ENCODE assay signal across 13 cellular contexts in genomic region chr3:161913786-161914389, GRCh38.
DNase-seq lines count a peak whose midpoint lies in the region; ATAC-seq and TF ChIP-seq lines count a peak whose summit lies in the region.
"Had no signal": no experiment of that assay in that cellular context is flagged by ENCODE, and none has a peak within 500 bp of the region (broad histone marks: within the 10 kb centered on the region; RNA-seq: fewer than 3 reads in every experiment).

No MANE protein-coding gene starts in this region.

- CTCF ChIA-PET in activated CD8-positive, alpha-beta memory T cell treated with anti-CD3 and anti-CD28 coated beads, Interleukin-2, amount 10 ng/mL, durations not matched to agents 7 days and 5 days (lab: Charles Lee) = no interaction called here

- H3K4me3 Mint-ChIP-seq in activated CD8-positive, alpha-beta memory T cell treated with anti-CD3 and anti-CD28 coated beads, Interleukin-2, amount 10 ng/mL, durations not matched to agents 7 days and 5 days = no peak overlapping the region
- H3K4me3 Mint-ChIP-seq in mesothelial cell of epicardium = no peak overlapping the region
- H3K4me3 Mint-ChIP-seq: activated T-cell treated with anti-CD3 and anti-CD28 coated beads, Interleukin-2, amount 50 U/mL, for 72 hours; endodermal cell; IgD-negative memory B cell had no signal

- no peaks in the 10 kb centered on the region for H3K9me3 ChIP-seq in BE2C
- H3K9me3 ChIP-seq: BLaER1 had no signal

- DNase-seq in BE2C = no peak
- DNase-seq in LHCN-M2 (ENCODE audit: low read depth) = peak; percentile 74
- DNase-seq in amniotic stem cell (lab: John Stamatoyannopoulos, UW) = peak; percentile 12
- DNase-seq in iris pigment epithelial cell (ENCODE audit: low read depth) = peak; percentile 84
- DNase-seq in activated CD8-positive, alpha-beta memory T cell treated with anti-CD3 and anti-CD28 coated beads, Interleukin-2, amount 10 ng/mL, durations not matched to agents 7 days and 5 days = no peak
- no peak for DNase-seq in KG1 (lab: John Stamatoyannopoulos, UW)
- DNase-seq in cortex of kidney (lab: John Stamatoyannopoulos, UW) = no peak
- DNase-seq in mesothelial cell of epicardium (ENCODE audit: low spot score in 2 of 2, unreplicated experiment in 2 of 2) = no peak
- DNase-seq: activated T-cell treated with anti-CD3 and anti-CD28 coated beads, Interleukin-2, amount 50 U/mL, for 72 hours; NCI-H1930 had no signal

- no peaks in the 10 kb centered on the region for H3K36me3 Mint-ChIP-seq in activated CD8-positive, alpha-beta memory T cell treated with anti-CD3 and anti-CD28 coated beads, Interleukin-2, amount 10 ng/mL, durations not matched to agents 7 days and 5 days
- H3K36me3 Mint-ChIP-seq in mesothelial cell of epicardium = no peaks in the 10 kb centered on the region
- H3K36me3 Mint-ChIP-seq: IgD-negative memory B cell had no signal

- peaks cover 2% of the 10 kb centered on the region for H3K9me3 Mint-ChIP-seq in activated CD8-positive, alpha-beta memory T cell treated with anti-CD3 and anti-CD28 coated beads, Interleukin-2, amount 10 ng/mL, durations not matched to agents 7 days and 5 days (ENCODE audit: low read depth)
- peaks cover 6% of the 10 kb centered on the region for H3K9me3 Mint-ChIP-seq in mesothelial cell of epicardium

- TF ChIP-seq CTCF in BE2C (IDR thresholded peaks at IDR 0.05; ENCODE audit: low read depth, low read length) (no peak), mesothelial cell of epicardium (IDR thresholded peaks at IDR 0.05; ENCODE audit: unreplicated experiment) (no peak)

- no peak overlapping the region for H3K27ac Mint-ChIP-seq in activated CD8-positive, alpha-beta memory T cell treated with anti-CD3 and anti-CD28 coated beads, Interleukin-2, amount 10 ng/mL, durations not matched to agents 7 days and 5 days
- no peak overlapping the region for H3K27ac Mint-ChIP-seq in mesothelial cell of epicardium
- H3K27ac Mint-ChIP-seq: activated T-cell treated with anti-CD3 and anti-CD28 coated beads, Interleukin-2, amount 50 U/mL, for 72 hours; endodermal cell; IgD-negative memory B cell had no signal

- peak overlapping the region; percentile 56; the same call in 1 of the 2 replicates for H3K4me3 ChIP-seq in BE2C (ENCODE audit: low read depth, low read length)
- H3K4me3 ChIP-seq: BLaER1 had no signal

- no peaks in the 10 kb centered on the region for H3K27me3 Mint-ChIP-seq in activated CD8-positive, alpha-beta memory T cell treated with anti-CD3 and anti-CD28 coated beads, Interleukin-2, amount 10 ng/mL, durations not matched to agents 7 days and 5 days
- no peaks in the 10 kb centered on the region for H3K27me3 Mint-ChIP-seq in mesothelial cell of epicardium (ENCODE audit: low read depth)
- H3K27me3 Mint-ChIP-seq: IgD-negative memory B cell had no signal

- no peaks in the 10 kb centered on the region for H3K36me3 ChIP-seq in BE2C
- H3K36me3 ChIP-seq: BLaER1 had no signal

- H3K27me3 ChIP-seq in BE2C = no peaks in the 10 kb centered on the region
- H3K27me3 ChIP-seq: BLaER1 had no signal

- peaks cover 20% of the 10 kb centered on the region for H3K4me1 ChIP-seq in BE2C
- H3K4me1 ChIP-seq: BLaER1 had no signal

- H3K4me1 Mint-ChIP-seq in activated CD8-positive, alpha-beta memory T cell treated with anti-CD3 and anti-CD28 coated beads, Interleukin-2, amount 10 ng/mL, durations not matched to agents 7 days and 5 days = no peaks in the 10 kb centered on the region
- H3K4me1 Mint-ChIP-seq in mesothelial cell of epicardium = peaks cover 14% of the 10 kb centered on the region
- H3K4me1 Mint-ChIP-seq: endodermal cell, IgD-negative memory B cell had no signal

- no peak for ATAC-seq in activated CD8-positive, alpha-beta memory T cell treated with anti-CD3 and anti-CD28 coated beads, Interleukin-2, amount 10 ng/mL, durations not matched to agents 7 days and 5 days
- ATAC-seq: activated T-cell treated with anti-CD3 and anti-CD28 coated beads, Interleukin-2, amount 50 U/mL, for 72 hours had no signal

Comparison
In these comparisons a context has a peak if more than half of its experiments do, and no peak if none do; other contexts are left out.
1. DNase-seq: peak in LHCN-M2 (single experiment), amniotic stem cell (single experiment) and iris pigment epithelial cell (single experiment); none in BE2C (single experiment), activated CD8-positive, alpha-beta memory T cell treated with anti-CD3 and anti-CD28 coated beads, Interleukin-2, amount 10 ng/mL, durations not matched to agents 7 days and 5 days (single experiment), KG1 (single experiment), cortex of kidney (single experiment) and mesothelial cell of epicardium (0 of 2).